In the genomic region with DNA sequence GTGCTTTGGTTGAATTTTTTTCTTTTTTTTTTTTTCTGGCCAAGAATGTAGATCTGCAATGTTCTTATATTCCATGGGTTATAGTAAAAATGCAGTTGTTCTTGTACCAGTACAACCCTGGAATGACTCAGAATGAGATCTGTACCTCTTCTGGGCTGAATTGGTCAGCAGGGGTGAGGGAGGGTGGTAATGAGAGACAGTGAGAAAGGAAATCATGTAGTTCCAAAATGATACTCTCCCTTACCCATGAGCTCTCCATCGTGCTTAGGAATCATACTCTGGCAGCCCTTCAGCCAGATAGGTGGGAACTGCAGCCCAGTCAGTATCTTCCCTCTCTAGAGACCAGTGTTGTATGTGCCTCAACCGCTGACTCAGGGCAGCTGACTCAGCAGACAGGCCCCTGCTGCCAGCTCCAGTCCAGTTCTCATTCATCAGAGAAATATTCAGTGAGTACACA, we compare ENCODE assay signal across 8 cellular contexts. TPM values are rescaled to one million over a fixed set of nuclear protein-coding genes. Genes with fewer than 3 reads are reported as not detected.
DNase-seq lines count a peak whose midpoint lies in the region; ATAC-seq, FAIRE-seq and TF ChIP-seq lines count a peak whose summit lies in the region.

No MANE protein-coding gene starts in this region.

- H3K27ac Mint-ChIP-seq in CD4-positive, alpha-beta memory T cell: no peak overlapping the region

- H3K9me3 ChIP-seq in AG04450 (ENCODE audit: control insufficient read depth, insufficient read depth, low read length) (peaks cover 3% of the 10 kb centered on the region; the same call in 1 of the 2 replicates), colonic mucosa (no peaks in the 10 kb centered on the region)
- no peaks in the 10 kb centered on the region for H3K9me3 ChIP-seq in CD4-positive, alpha-beta memory T cell (ENCODE audit: control insufficient read depth in 1 of 2, low read length in 2 of 2)

- peaks cover 0 to 10% of the 10 kb centered on the region in 2 donors for H3K36me3 Mint-ChIP-seq in CD4-positive, alpha-beta memory T cell

- H3K4me1 ChIP-seq in colonic mucosa (no peaks in the 10 kb centered on the region), mesendoderm (ENCODE audit: control insufficient read depth, low read depth, low read length) (peaks cover 2% of the 10 kb centered on the region)
- peaks cover 13% of the 10 kb centered on the region for H3K4me1 ChIP-seq in CD4-positive, alpha-beta memory T cell (ENCODE audit: insufficient read depth, low read length)

- peaks cover 16 to 34% of the 10 kb centered on the region in 2 donors for H3K27me3 Mint-ChIP-seq in CD4-positive, alpha-beta memory T cell

- H3K4ac ChIP-seq in mesendoderm (ENCODE audit: low read depth, low read length): no peak overlapping the region

- H3K27me3 ChIP-seq in AG04450 (ENCODE audit: control insufficient read depth, insufficient read depth, low read length) (no peaks in the 10 kb centered on the region), colonic mucosa (no peaks in the 10 kb centered on the region), mesendoderm (ENCODE audit: insufficient read depth, low read length, poor library complexity) (peaks cover 6% of the 10 kb centered on the region)
- H3K27me3 ChIP-seq in CD4-positive, alpha-beta memory T cell (ENCODE audit: insufficient read depth, low read length): no peaks in the 10 kb centered on the region

- H2BK15ac ChIP-seq in mesendoderm (replicated peaks; ENCODE audit: low read depth): no peak overlapping the region

- no peak overlapping the region for H3K18ac ChIP-seq in mesendoderm (ENCODE audit: low read length)

- H2BK5ac ChIP-seq in mesendoderm (ENCODE audit: low read length): no peak overlapping the region

- ATAC-seq in HG03175 (IDR thresholded peaks at IDR 0.05; ENCODE audit: unreplicated experiment) (no peak), GM21515 (IDR thresholded peaks at IDR 0.05; ENCODE audit: unreplicated experiment) (no peak)

- H3K56ac ChIP-seq in mesendoderm (ENCODE audit: low read length): no peak overlapping the region

- H3K4me1 Mint-ChIP-seq in CD4-positive, alpha-beta memory T cell: peaks cover 2 to 24% (median 14%) of the 10 kb centered on the region in 4 donors

- H2BK120ac ChIP-seq in mesendoderm (ENCODE audit: low read depth, low read length): no peak overlapping the region

- peaks cover 0 to 3% (median 0%) of the 10 kb centered on the region in 8 donors for H3K9me3 Mint-ChIP-seq in CD4-positive, alpha-beta memory T cell

- no peak overlapping the region for H3K4me2 ChIP-seq in mesendoderm (ENCODE audit: low read length)

- no peaks in the 10 kb centered on the region for H3K79me2 ChIP-seq in mesendoderm (ENCODE audit: control insufficient read depth, insufficient read depth, low read length)

- no peak for FAIRE-seq in HTR-8/SVneo (lab: Jason Lieb, UNC)

- H4K8ac ChIP-seq in mesendoderm (ENCODE audit: low read depth, low read length): no peak overlapping the region

- no peaks in the 10 kb centered on the region for H3K79me1 ChIP-seq in mesendoderm (ENCODE audit: low read length)

- peak; percentile 81 for DNase-seq in AG04450 (ENCODE audit: low read depth, low spot score)
- DNase-seq in HTR-8/SVneo (ENCODE audit: insufficient read length, low spot score): peak; percentile 45
- DNase-seq in colonic mucosa: peak; percentile 24
- peak; percentile 25 for DNase-seq in mesendoderm
- DNase-seq in retina: no peak
- no peak for DNase-seq in CD4-positive, alpha-beta memory T cell

- no peak overlapping the region for H3K23ac ChIP-seq in mesendoderm (ENCODE audit: low read length)

- POLR2A ChIA-PET in AG04450 (lab: Yijun Ruan, JAX): interaction anchor here (1.6 kb wide), 1 partner anchor 8 kb away, joined by 6 read pairs; no protein-coding TSS in a partner anchor
- POLR2A ChIA-PET in CD4-positive, alpha-beta memory T cell (lab: Charles Lee; ENCODE audit: partially characterized antibody): no interaction called here

- no peak overlapping the region for H4K5ac ChIP-seq in mesendoderm (ENCODE audit: low read length)

- H3K4me3 ChIP-seq in AG04450 (ENCODE audit: low read depth, low read length) (no peak overlapping the region; the same call in 1 of the 2 replicates), colonic mucosa (no peak overlapping the region), mesendoderm (ENCODE audit: low read length) (no peak overlapping the region)
- H3K4me3 ChIP-seq in CD4-positive, alpha-beta memory T cell (ENCODE audit: low read length in 2 of 2): no peak overlapping the region

- no CpG with 5 or more reads among the region's 2 CpGs for WGBS in mesendoderm (ENCODE audit: extremely low coverage, insufficient coverage, low lambda C conversion rate)

- peak overlapping the region; percentile 62 for H3K27ac ChIP-seq in AG04450 (ENCODE audit: low read depth, low read length)
- no peak overlapping the region for H3K27ac ChIP-seq in colonic mucosa
- no peak overlapping the region for H3K27ac ChIP-seq in mesendoderm (ENCODE audit: low read depth, low read length)
- H3K27ac ChIP-seq in CD4-positive, alpha-beta memory T cell (ENCODE audit: low read depth, low read length): no peak overlapping the region

- H3K36me3 ChIP-seq in colonic mucosa (no peaks in the 10 kb centered on the region), mesendoderm (ENCODE audit: control insufficient read depth, insufficient read depth, low read length) (no peaks in the 10 kb centered on the region)
- H3K36me3 ChIP-seq in CD4-positive, alpha-beta memory T cell (ENCODE audit: insufficient read depth, low read length): no peaks in the 10 kb centered on the region

- H3K9ac ChIP-seq in colonic mucosa (ENCODE audit: low read depth in 2 of 2, low read length in 2 of 2) (no peak overlapping the region), mesendoderm (ENCODE audit: low read length) (no peak overlapping the region)

- TF ChIP-seq CTCF in AG04450 (IDR thresholded peaks at IDR 0.05; ENCODE audit: low read depth, low read length): no peak
- TF ChIP-seq CTCF in colonic mucosa (IDR thresholded peaks at IDR 0.05): no peak

- intact Hi-C loops in colonic mucosa (cut with DNase I): no loop called here
- intact Hi-C loops in CD4-positive, alpha-beta memory T cell (cut with micrococcal nuclease): no loop called here

- no peak overlapping the region for H3K4me3 Mint-ChIP-seq in CD4-positive, alpha-beta memory T cell

- CTCF ChIA-PET in AG04450 (lab: Charles Lee): interaction anchor here (0.7 to 2.5 kb wide), 4 partner anchors 13 to 224 kb away, joined by 3 to 24 read pairs (median 4); no protein-coding TSS in a partner anchor
- CTCF ChIA-PET in CD4-positive, alpha-beta memory T cell (lab: Charles Lee; ENCODE audit: partially characterized antibody): no interaction called here

- no peak overlapping the region for H2AK5ac ChIP-seq in mesendoderm (ENCODE audit: low read length)

RNA-seq across cellular contexts. Expression of a gene that starts 2.1 kb away (rescaled TPM):
- polyA plus RNA-seq in AG04450 (2011; rRNA removed): 4.4 and 6.8 TPM in 2 replicates
- polyA minus RNA-seq in AG04450 (2011; rRNA and poly(A)+ RNA removed): 104 and 133 TPM in 2 replicates
- total RNA-seq in colonic mucosa: 10 to 100 TPM; 10.1 to 17.6 TPM
- polyA plus RNA-seq in mesendoderm (2013, experiment 1 of 2): 0.70 TPM
- 0.80 TPM for polyA plus RNA-seq in mesendoderm (2013, experiment 2 of 2)
- total RNA-seq in CD4-positive, alpha-beta memory T cell: 1 to 10 TPM; 2.0 to 2.8 TPM
- under 1 TPM in 1 of 2 donors, not detected in 1; 0.61 TPM for polyA plus RNA-seq in CD4-positive, alpha-beta memory T cell

Comparison
In these comparisons a context has a peak if more than half of its experiments do, and no peak if none do; other contexts are left out.
1. DNase-seq: peak in AG04450 (single experiment), HTR-8/SVneo (single experiment), colonic mucosa (single experiment) and mesendoderm (single experiment); none in retina (single experiment) and CD4-positive, alpha-beta memory T cell (0 of 5).